ENCODE assay signal across 8 cellular contexts in genomic region chr16:71421911-71422310, GRCh38.
DNase-seq lines count a peak whose midpoint lies in the region; ATAC-seq and TF ChIP-seq lines count a peak whose summit lies in the region.

No MANE protein-coding gene starts in this region.

- peak; percentile 18; the same call in 1 of the 2 replicates for TF ChIP-seq CTCF in WI38 (IDR thresholded peaks at IDR 0.05; ENCODE audit: low read depth, low read length)

- POLR2A ChIA-PET in HEK293T (lab: Yijun Ruan, JAX), result no interaction called here

- H3K4me3 ChIP-seq in WI38 (ENCODE audit: low read depth, low read length), result no peak overlapping the region

- CTCF ChIA-PET in HEK293T (lab: Yijun Ruan, JAX), result interaction anchor here (1.2 kb wide), 1 partner anchor 10 kb away, joined by 3 read pairs; no protein-coding TSS in a partner anchor

- DNase-seq in COLO668 (lab: John Stamatoyannopoulos, UW; ENCODE audit: unreplicated experiment) (peak; percentile 36), HEK293T (ENCODE audit: extremely low spot score) (peak; percentile 59), islet precursor cell (peak; percentile 80), activated gamma-delta T cell (lab: John Stamatoyannopoulos, UW) (no peak), cerebellar nuclear complex (lab: John Stamatoyannopoulos, UW) (no peak)

- ATAC-seq in GM19023 (IDR thresholded peaks at IDR 0.05; ENCODE audit: unreplicated experiment) (no peak), GM21529 (IDR thresholded peaks at IDR 0.05; ENCODE audit: unreplicated experiment) (no peak)

TF ChIP-seq in HEK293T, 16 proteins besides CTCF, POLR2A, EP300 and RAD21:
- no peak for TF ChIP-seq ARNT (IDR thresholded peaks at IDR 0.05)
- no peak for TF ChIP-seq BHLHE40 (IDR thresholded peaks at IDR 0.05; ENCODE audit: borderline replicate concordance)
- no peak for TF ChIP-seq SP1 (IDR thresholded peaks at IDR 0.05)
- TF ChIP-seq L3MBTL2 (conservative IDR thresholded peaks at IDR 0.05), result no peak
- no peak for TF ChIP-seq TARDBP (IDR thresholded peaks at IDR 0.05)
- no peak for TF ChIP-seq ZNF384 (IDR thresholded peaks at IDR 0.05)
- no peak for TF ChIP-seq FOXA1 (IDR thresholded peaks at IDR 0.05)
- TF ChIP-seq CTBP1 (IDR thresholded peaks at IDR 0.05; ENCODE audit: borderline replicate concordance), result no peak

Comparison
In these comparisons a context has a peak if more than half of its experiments do, and no peak if none do; other contexts are left out.
1. DNase-seq: peak in COLO668 (single experiment), HEK293T (single experiment) and islet precursor cell (single experiment); none in activated gamma-delta T cell (single experiment) and cerebellar nuclear complex (0 of 2).